Comparison of ENCODE assay signal across 23 cellular contexts in genomic region chr16:25957707-25958106, GRCh38.
"Had no signal": no experiment of that assay in that cellular context is flagged by ENCODE, and none has a peak within 500 bp of the region (broad histone marks: within the 10 kb centered on the region; RNA-seq: fewer than 3 reads in every experiment).

No MANE protein-coding gene starts in this region.

- H3K27ac ChIP-seq: colonic mucosa, coronary artery, dorsolateral prefrontal cortex, epithelial cell of prostate, esophagus muscularis mucosa, esophagus squamous epithelium, foreskin keratinocyte, gastrocnemius medialis, gastroesophageal sphincter, heart left ventricle, heart right ventricle had no signal

- H3K36me3 ChIP-seq: colonic mucosa, esophagus muscularis mucosa, esophagus squamous epithelium, gastrocnemius medialis, gastroesophageal sphincter, heart left ventricle, heart right ventricle had no signal

- H3K4me1 ChIP-seq: colonic mucosa, esophagus muscularis mucosa, esophagus squamous epithelium, foreskin keratinocyte, gastrocnemius medialis, gastroesophageal sphincter, heart left ventricle, heart right ventricle had no signal

- H3K9me3 ChIP-seq: colonic mucosa, esophagus muscularis mucosa, esophagus squamous epithelium, gastrocnemius medialis, heart left ventricle, heart right ventricle had no signal

- H3K4me3 ChIP-seq: colonic mucosa, coronary artery, dorsolateral prefrontal cortex, esophagus muscularis mucosa, esophagus squamous epithelium, gastrocnemius medialis, gastroesophageal sphincter, heart left ventricle, heart right ventricle had no signal

- DNase-seq: colonic mucosa; cortex of kidney; dermis blood vessel endothelial cell; dorsolateral prefrontal cortex; effector CD4-positive, alpha-beta T cell; effector CD8-positive, alpha-beta T cell; effector memory CD4-positive, alpha-beta T cell; effector memory CD8-positive, alpha-beta T cell; endodermal cell; erythroblast; esophagus squamous epithelium; foreskin fibroblast; foreskin keratinocyte; foreskin melanocyte; gastrocnemius medialis; glutamatergic neuron; head of caudate nucleus; heart left ventricle; heart right ventricle had no signal
